ENCODE assay signal across 18 cellular contexts in the genomic region with DNA sequence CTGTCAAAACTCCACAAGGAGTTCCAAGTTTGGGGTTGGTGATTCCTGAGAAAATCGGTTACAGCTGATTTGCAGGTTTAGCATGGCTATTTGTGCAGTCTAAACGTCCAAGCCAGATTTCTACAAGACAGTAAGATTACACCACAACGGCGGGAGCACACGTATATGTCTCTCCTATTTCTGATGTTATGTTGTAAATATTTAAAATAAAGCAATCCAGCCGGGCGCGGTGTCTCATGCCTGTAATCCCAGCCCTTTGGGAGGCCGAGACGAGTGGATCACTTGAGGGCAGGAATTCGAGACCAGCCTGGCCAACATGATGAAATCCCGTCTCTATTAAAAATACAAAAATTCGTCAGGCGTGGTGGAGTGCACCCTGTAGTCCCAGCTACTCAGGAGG.
DNase-seq lines count a peak whose midpoint lies in the region; ATAC-seq and TF ChIP-seq lines count a peak whose summit lies in the region.
"Had no signal": no experiment of that assay in that cellular context is flagged by ENCODE, and none has a peak within 500 bp of the region (broad histone marks: within the 10 kb centered on the region; RNA-seq: fewer than 3 reads in every experiment).

No MANE protein-coding gene starts in this region.

- no peaks in the 10 kb centered on the region for H3K36me3 ChIP-seq in gastroesophageal sphincter
- no peaks in the 10 kb centered on the region for H3K36me3 ChIP-seq in thyroid gland
- no peaks in the 10 kb centered on the region for H3K36me3 ChIP-seq in esophagus muscularis mucosa
- H3K36me3 ChIP-seq: BLaER1 had no signal

- H3K27me3 Mint-ChIP-seq in T-helper 17 cell, result peaks cover 60% of the 10 kb centered on the region
- peaks cover 54% of the 10 kb centered on the region for H3K27me3 Mint-ChIP-seq in WTC11 (ENCODE audit: low read depth)

- no peaks in the 10 kb centered on the region for H3K27me3 ChIP-seq in gastroesophageal sphincter
- H3K27me3 ChIP-seq in thyroid gland, result no peaks in the 10 kb centered on the region
- no peaks in the 10 kb centered on the region for H3K27me3 ChIP-seq in esophagus muscularis mucosa
- H3K27me3 ChIP-seq: BLaER1 had no signal

- H3K27ac ChIP-seq in gastroesophageal sphincter (no peak overlapping the region), thyroid gland (no peak overlapping the region), esophagus muscularis mucosa (replicated peaks in 1 of 4) (no peak overlapping the region)
- H3K27ac ChIP-seq: BLaER1, C4-2B had no signal

- no peak overlapping the region for H3K4me3 ChIP-seq in gastroesophageal sphincter
- H3K4me3 ChIP-seq in thyroid gland (replicated peaks in 1 of 3), result no peak overlapping the region
- no peak overlapping the region for H3K4me3 ChIP-seq in esophagus muscularis mucosa
- H3K4me3 ChIP-seq: BLaER1, GM23338 had no signal

- TF ChIP-seq CTCF in gastroesophageal sphincter (IDR thresholded peaks at IDR 0.05) (no peak), thyroid gland (IDR thresholded peaks at IDR 0.05) (no peak), esophagus muscularis mucosa (IDR thresholded peaks at IDR 0.05) (no peak), WTC11 (IDR thresholded peaks at IDR 0.05) (no peak)

- no peaks in the 10 kb centered on the region for H3K4me1 ChIP-seq in gastroesophageal sphincter
- no peaks in the 10 kb centered on the region for H3K4me1 ChIP-seq in thyroid gland
- no peaks in the 10 kb centered on the region for H3K4me1 ChIP-seq in esophagus muscularis mucosa
- H3K4me1 ChIP-seq: BLaER1 had no signal

- CTCF ChIA-PET in WTC11 (lab: Charles Lee), result no interaction called here

- H3K9me3 ChIP-seq in T-helper 17 cell (ENCODE audit: control insufficient read depth, low read length, poor library complexity, severe bottlenecking) (no peaks in the 10 kb centered on the region), gastroesophageal sphincter (no peaks in the 10 kb centered on the region), thyroid gland (no peaks in the 10 kb centered on the region), esophagus muscularis mucosa (no peaks in the 10 kb centered on the region)
- H3K9me3 ChIP-seq: BLaER1 had no signal

- H3K36me3 Mint-ChIP-seq in T-helper 17 cell (ENCODE audit: low read depth) (peaks cover 2% of the 10 kb centered on the region), WTC11 (no peaks in the 10 kb centered on the region)
- H3K36me3 Mint-ChIP-seq: CD4-positive, CD25-positive, alpha-beta regulatory T cell; CD8-positive, alpha-beta T cell had no signal

- H3K27ac Mint-ChIP-seq in T-helper 17 cell, result peak overlapping the region; percentile 16
- H3K27ac Mint-ChIP-seq in WTC11, result no peak overlapping the region
- H3K27ac Mint-ChIP-seq: B cell; CD4-positive, CD25-positive, alpha-beta regulatory T cell; CD8-positive, alpha-beta T cell; GM23338 had no signal

- no peak for DNase-seq in T-helper 17 cell
- peak; percentile 12 to 15 for DNase-seq in thyroid gland
- no peak for DNase-seq in esophagus muscularis mucosa (ENCODE audit: extremely low spot score)
- DNase-seq in COLO668 (lab: John Stamatoyannopoulos, UW; ENCODE audit: unreplicated experiment), result no peak
- DNase-seq in WTC11 (ENCODE audit: low spot score), result no peak
- DNase-seq: CD4-positive, CD25-positive, alpha-beta regulatory T cell; CD8-positive, alpha-beta T cell; DMS 273 treated with DMSO at 0.1 percent for 48 hours; DMS79; EL; GF-D8; H9 had no signal

- intact Hi-C loops in thyroid gland (cut with DNase I), result no loop called here
- intact Hi-C loops in esophagus muscularis mucosa (cut with DNase I), result no loop called here

- H3K4me1 Mint-ChIP-seq in T-helper 17 cell, result no peaks in the 10 kb centered on the region
- H3K4me1 Mint-ChIP-seq in WTC11, result peaks cover 1% of the 10 kb centered on the region
- H3K4me1 Mint-ChIP-seq: B cell; CD4-positive, CD25-positive, alpha-beta regulatory T cell; H9 had no signal

- H3K4me3 Mint-ChIP-seq in T-helper 17 cell (no peak overlapping the region), WTC11 (no peak overlapping the region)
- H3K4me3 Mint-ChIP-seq: B cell; CD4-positive, CD25-positive, alpha-beta regulatory T cell; CD8-positive, alpha-beta T cell; GM23338; H9 had no signal

- no peak for ATAC-seq in T-helper 17 cell
- ATAC-seq in gastroesophageal sphincter, result peak; percentile 46
- ATAC-seq in WTC11, result no peak
- ATAC-seq: CD8-positive, alpha-beta T cell; GM23338; HCT116 had no signal

- TF ChIP-seq EP300 in gastroesophageal sphincter (IDR thresholded peaks at IDR 0.05) (no peak), esophagus muscularis mucosa (IDR thresholded peaks at IDR 0.05) (no peak)

- H3K9me3 Mint-ChIP-seq in WTC11, result 0 out of 2 replicates have a peak, but pooled peaks cover 4% of the 10 kb centered on the region
- H3K9me3 Mint-ChIP-seq: CD8-positive, alpha-beta T cell; H9 had no signal

- TF ChIP-seq POLR2A in gastroesophageal sphincter (IDR thresholded peaks at IDR 0.05), result no peak
- no peak for TF ChIP-seq POLR2A in thyroid gland (IDR thresholded peaks at IDR 0.05)
- TF ChIP-seq POLR2A in esophagus muscularis mucosa (IDR thresholded peaks at IDR 0.05; ENCODE audit: low read depth), result no peak

- 36 to 48% methylated on average over 8 of the region's 14 CpGs for WGBS in gastroesophageal sphincter (ENCODE audit: low coverage in 1 of 2), 2 donors
- 55 to 63% methylated on average over 14 of the region's 14 CpGs for WGBS in thyroid gland, 2 donors
- 65% methylated on average over 14 of the region's 14 CpGs for WGBS in esophagus muscularis mucosa

- POLR2A ChIA-PET in WTC11 (lab: Charles Lee), result no interaction called here

TF ChIP-seq in WTC11, 78 proteins besides CTCF, POLR2A, EP300 and RAD21:
- TF ChIP-seq MXD4 (CRISPR knock-in tag; IDR thresholded peaks at IDR 0.05; ENCODE audit: borderline replicate concordance) (no peak), PRRX2 (CRISPR knock-in tag; IDR thresholded peaks at IDR 0.05) (no peak), ZNF263 (CRISPR knock-in tag; IDR thresholded peaks at IDR 0.05; ENCODE audit: low read depth) (no peak), HMGA2 (CRISPR knock-in tag; IDR thresholded peaks at IDR 0.05) (no peak)
- TF ChIP-seq, protein P1, sequence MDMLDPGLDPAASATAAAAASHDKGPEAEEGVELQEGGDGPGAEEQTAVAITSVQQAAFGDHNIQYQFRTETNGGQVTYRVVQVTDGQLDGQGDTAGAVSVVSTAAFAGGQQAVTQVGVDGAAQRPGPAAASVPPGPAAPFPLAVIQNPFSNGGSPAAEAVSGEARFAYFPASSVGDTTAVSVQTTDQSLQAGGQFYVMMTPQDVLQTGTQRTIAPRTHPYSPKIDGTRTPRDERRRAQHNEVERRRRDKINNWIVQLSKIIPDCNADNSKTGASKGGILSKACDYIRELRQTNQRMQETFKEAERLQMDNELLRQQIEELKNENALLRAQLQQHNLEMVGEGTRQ (CRISPR knock-in tag; IDR thresholded peaks at IDR 0.05), result no peak
- TF ChIP-seq, protein P2, sequence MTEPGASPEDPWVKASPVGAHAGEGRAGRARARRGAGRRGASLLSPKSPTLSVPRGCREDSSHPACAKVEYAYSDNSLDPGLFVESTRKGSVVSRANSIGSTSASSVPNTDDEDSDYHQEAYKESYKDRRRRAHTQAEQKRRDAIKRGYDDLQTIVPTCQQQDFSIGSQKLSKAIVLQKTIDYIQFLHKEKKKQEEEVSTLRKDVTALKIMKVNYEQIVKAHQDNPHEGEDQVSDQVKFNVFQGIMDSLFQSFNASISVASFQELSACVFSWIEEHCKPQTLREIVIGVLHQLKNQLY (CRISPR knock-in tag; IDR thresholded peaks at IDR 0.05), result no peak
- TF ChIP-seq, protein P3, sequence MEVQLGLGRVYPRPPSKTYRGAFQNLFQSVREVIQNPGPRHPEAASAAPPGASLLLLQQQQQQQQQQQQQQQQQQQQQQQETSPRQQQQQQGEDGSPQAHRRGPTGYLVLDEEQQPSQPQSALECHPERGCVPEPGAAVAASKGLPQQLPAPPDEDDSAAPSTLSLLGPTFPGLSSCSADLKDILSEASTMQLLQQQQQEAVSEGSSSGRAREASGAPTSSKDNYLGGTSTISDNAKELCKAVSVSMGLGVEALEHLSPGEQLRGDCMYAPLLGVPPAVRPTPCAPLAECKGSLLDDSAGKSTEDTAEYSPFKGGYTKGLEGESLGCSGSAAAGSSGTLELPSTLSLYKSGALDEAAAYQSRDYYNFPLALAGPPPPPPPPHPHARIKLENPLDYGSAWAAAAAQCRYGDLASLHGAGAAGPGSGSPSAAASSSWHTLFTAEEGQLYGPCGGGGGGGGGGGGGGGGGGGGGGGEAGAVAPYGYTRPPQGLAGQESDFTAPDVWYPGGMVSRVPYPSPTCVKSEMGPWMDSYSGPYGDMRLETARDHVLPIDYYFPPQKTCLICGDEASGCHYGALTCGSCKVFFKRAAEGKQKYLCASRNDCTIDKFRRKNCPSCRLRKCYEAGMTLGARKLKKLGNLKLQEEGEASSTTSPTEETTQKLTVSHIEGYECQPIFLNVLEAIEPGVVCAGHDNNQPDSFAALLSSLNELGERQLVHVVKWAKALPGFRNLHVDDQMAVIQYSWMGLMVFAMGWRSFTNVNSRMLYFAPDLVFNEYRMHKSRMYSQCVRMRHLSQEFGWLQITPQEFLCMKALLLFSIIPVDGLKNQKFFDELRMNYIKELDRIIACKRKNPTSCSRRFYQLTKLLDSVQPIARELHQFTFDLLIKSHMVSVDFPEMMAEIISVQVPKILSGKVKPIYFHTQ (CRISPR knock-in tag; IDR thresholded peaks at IDR 0.05), result no peak
- TF ChIP-seq, protein P4, sequence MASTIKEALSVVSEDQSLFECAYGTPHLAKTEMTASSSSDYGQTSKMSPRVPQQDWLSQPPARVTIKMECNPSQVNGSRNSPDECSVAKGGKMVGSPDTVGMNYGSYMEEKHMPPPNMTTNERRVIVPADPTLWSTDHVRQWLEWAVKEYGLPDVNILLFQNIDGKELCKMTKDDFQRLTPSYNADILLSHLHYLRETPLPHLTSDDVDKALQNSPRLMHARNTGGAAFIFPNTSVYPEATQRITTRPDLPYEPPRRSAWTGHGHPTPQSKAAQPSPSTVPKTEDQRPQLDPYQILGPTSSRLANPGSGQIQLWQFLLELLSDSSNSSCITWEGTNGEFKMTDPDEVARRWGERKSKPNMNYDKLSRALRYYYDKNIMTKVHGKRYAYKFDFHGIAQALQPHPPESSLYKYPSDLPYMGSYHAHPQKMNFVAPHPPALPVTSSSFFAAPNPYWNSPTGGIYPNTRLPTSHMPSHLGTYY (CRISPR knock-in tag; IDR thresholded peaks at IDR 0.05), result no peak

Comparison
In these comparisons a context has a peak if more than half of its experiments do, and no peak if none do; other contexts are left out.
1. DNase-seq: peak in thyroid gland (2 of 2); none in T-helper 17 cell (0 of 3), esophagus muscularis mucosa (single experiment), COLO668 (single experiment) and WTC11 (single experiment).